Comparison of ENCODE assay signal across 14 cellular contexts in genomic region chr6:15653581-15653980, GRCh38. TPM values are rescaled to one million over a fixed set of nuclear protein-coding genes. Genes with fewer than 3 reads are reported as not detected.
DNase-seq lines count a peak whose midpoint lies in the region; ATAC-seq, FAIRE-seq and TF ChIP-seq lines count a peak whose summit lies in the region.
"Had no signal": no experiment of that assay in that cellular context is flagged by ENCODE, and none has a peak within 500 bp of the region (broad histone marks: within the 10 kb centered on the region; RNA-seq: fewer than 3 reads in every experiment).

No MANE protein-coding gene starts in this region.

- H3K9me3 Mint-ChIP-seq in activated CD8-positive, alpha-beta T cell treated with anti-CD3 and anti-CD28 coated beads for 36 hours = peaks cover 5% of the 10 kb centered on the region
- no peaks in the 10 kb centered on the region for H3K9me3 Mint-ChIP-seq in activated CD8-positive, alpha-beta T cell treated with anti-CD3 and anti-CD28 coated beads, Interleukin-2, amount 10 ng/mL, durations not matched to agents 7 days and 5 days (ENCODE audit: insufficient read depth)
- H3K9me3 Mint-ChIP-seq: activated CD4-positive, alpha-beta T cell treated with anti-CD3 and anti-CD28 coated beads, Interleukin-2, amount 10 ng/mL, durations not matched to agents 7 days and 5 days; activated naive CD4-positive, alpha-beta T cell treated with anti-CD3 and anti-CD28 coated beads, Interleukin-2, amount 50 U/mL, for 72 hours had no signal

- no peak overlapping the region for H3K27ac Mint-ChIP-seq in activated CD8-positive, alpha-beta T cell treated with anti-CD3 and anti-CD28 coated beads for 36 hours
- no peak overlapping the region for H3K27ac Mint-ChIP-seq in activated CD8-positive, alpha-beta T cell treated with anti-CD3 and anti-CD28 coated beads, Interleukin-2, amount 10 ng/mL, durations not matched to agents 7 days and 5 days
- H3K27ac Mint-ChIP-seq: activated CD4-positive, alpha-beta T cell treated with anti-CD3 and anti-CD28 coated beads, Interleukin-2, amount 10 ng/mL, durations not matched to agents 7 days and 5 days; activated naive CD4-positive, alpha-beta T cell treated with anti-CD3 and anti-CD28 coated beads, Interleukin-2, amount 50 U/mL, for 72 hours had no signal

- CTCF ChIA-PET in activated CD8-positive, alpha-beta T cell treated with anti-CD3 and anti-CD28 coated beads for 36 hours (lab: Charles Lee) = interaction anchor here (1.0 kb wide), 1 partner anchor 13 kb away, joined by 4 read pairs; no protein-coding TSS in a partner anchor
- CTCF ChIA-PET in activated CD8-positive, alpha-beta T cell treated with anti-CD3 and anti-CD28 coated beads, Interleukin-2, amount 10 ng/mL, durations not matched to agents 7 days and 5 days (lab: Charles Lee) = interaction anchor here (0.8 to 2.2 kb wide), 3 partner anchors 29 to 553 kb away, joined by 3 to 9 read pairs (median 3); no protein-coding TSS in a partner anchor

- H3K9me3 ChIP-seq in keratinocyte (ENCODE audit: control insufficient read depth, low read depth, low read length) = no peaks in the 10 kb centered on the region
- H3K9me3 ChIP-seq in spleen = peaks cover 0 to 3% (median 0%) of the 10 kb centered on the region in 8 donors

- H3K27me3 ChIP-seq in keratinocyte (ENCODE audit: control insufficient read depth, extremely low read depth, insufficient read depth, low read length) = no peaks in the 10 kb centered on the region
- no peaks in the 10 kb centered on the region for H3K27me3 ChIP-seq in spleen (replicated peaks in 1 of 7)

- DNase-seq in activated CD8-positive, alpha-beta T cell treated with anti-CD3 and anti-CD28 coated beads for 36 hours = no peak
- DNase-seq in activated CD8-positive, alpha-beta T cell treated with anti-CD3 and anti-CD28 coated beads, Interleukin-2, amount 10 ng/mL, durations not matched to agents 7 days and 5 days = no peak
- no peak for DNase-seq in keratinocyte (ENCODE audit: low read depth, low spot score)
- no peak for DNase-seq in A172 (ENCODE audit: low spot score)
- DNase-seq in NCI-H1436 treated with DMSO at 0.1 percent for 48 hours (lab: John Stamatoyannopoulos, UW) = no peak
- DNase-seq in spleen = no peak
- DNase-seq: activated CD4-positive, alpha-beta T cell treated with anti-CD3 and anti-CD28 coated beads, Interleukin-2, amount 10 ng/mL, durations not matched to agents 7 days and 5 days; NCI-H1417 treated with DMSO at 0.1 percent for 48 hours; stimulated activated CD4-positive, alpha-beta T cell treated with anti-CD3 and anti-CD28 coated beads, Interleukin-4, amount 100 ng/mL, for 4 hours had no signal

- peak; percentile 56 for ATAC-seq in activated CD8-positive, alpha-beta T cell treated with anti-CD3 and anti-CD28 coated beads for 36 hours
- no peak for ATAC-seq in activated CD8-positive, alpha-beta T cell treated with anti-CD3 and anti-CD28 coated beads, Interleukin-2, amount 10 ng/mL, durations not matched to agents 7 days and 5 days
- ATAC-seq in GM21515 (IDR thresholded peaks at IDR 0.05; ENCODE audit: unreplicated experiment) (peak; percentile 68), HG03280 (IDR thresholded peaks at IDR 0.05; ENCODE audit: unreplicated experiment) (peak; percentile 67)
- ATAC-seq: SK-N-SH treated with all-trans-retinoic acid at 6 μM for 48 hours had no signal

- H3K36me3 ChIP-seq in keratinocyte (ENCODE audit: control insufficient read depth in 2 of 2, extremely low read depth in 1 of 2, insufficient read depth in 2 of 2, low read length in 2 of 2) = no peaks in the 10 kb centered on the region
- H3K36me3 ChIP-seq in spleen = peaks cover 0 to 40% (median 19%) of the 10 kb centered on the region in 6 donors

- peaks cover 25% of the 10 kb centered on the region for H3K36me3 Mint-ChIP-seq in activated CD8-positive, alpha-beta T cell treated with anti-CD3 and anti-CD28 coated beads for 36 hours (ENCODE audit: low read depth)
- peaks cover 14% of the 10 kb centered on the region for H3K36me3 Mint-ChIP-seq in activated CD8-positive, alpha-beta T cell treated with anti-CD3 and anti-CD28 coated beads, Interleukin-2, amount 10 ng/mL, durations not matched to agents 7 days and 5 days (ENCODE audit: low read depth)

- no peaks in the 10 kb centered on the region for H3K27me3 Mint-ChIP-seq in activated CD8-positive, alpha-beta T cell treated with anti-CD3 and anti-CD28 coated beads for 36 hours
- H3K27me3 Mint-ChIP-seq in activated CD8-positive, alpha-beta T cell treated with anti-CD3 and anti-CD28 coated beads, Interleukin-2, amount 10 ng/mL, durations not matched to agents 7 days and 5 days (ENCODE audit: low read depth) = no peaks in the 10 kb centered on the region
- H3K27me3 Mint-ChIP-seq: activated CD4-positive, alpha-beta T cell treated with anti-CD3 and anti-CD28 coated beads, Interleukin-2, amount 10 ng/mL, durations not matched to agents 7 days and 5 days had no signal

- H3K4me1 Mint-ChIP-seq in activated CD8-positive, alpha-beta T cell treated with anti-CD3 and anti-CD28 coated beads for 36 hours (ENCODE audit: low read depth) = peaks cover 40% of the 10 kb centered on the region
- H3K4me1 Mint-ChIP-seq in activated CD8-positive, alpha-beta T cell treated with anti-CD3 and anti-CD28 coated beads, Interleukin-2, amount 10 ng/mL, durations not matched to agents 7 days and 5 days (ENCODE audit: low read depth) = peaks cover 10% of the 10 kb centered on the region

- TF ChIP-seq CTCF in activated CD8-positive, alpha-beta T cell treated with anti-CD3 and anti-CD28 coated beads for 36 hours (IDR thresholded peaks at IDR 0.05) = no peak
- TF ChIP-seq CTCF in keratinocyte (optimal IDR thresholded peaks at IDR 0.05 in 1 of 3, IDR thresholded peaks at IDR 0.05 in 1 of 3, conservative IDR thresholded peaks at IDR 0.05 in 1 of 3; ENCODE audit: extremely low read depth in 1 of 3, insufficient read depth in 2 of 3, low read length in 3 of 3) (no peak), spleen (IDR thresholded peaks at IDR 0.05 in 8 of 11, conservative IDR thresholded peaks at IDR 0.05 in 3 of 11) (no peak)

- no peak for TF ChIP-seq POLR2A in spleen (IDR thresholded peaks at IDR 0.05)

- H3K4me3 ChIP-seq in keratinocyte (ENCODE audit: control insufficient read depth in 2 of 3, extremely low read depth in 1 of 3, insufficient read depth in 2 of 3, low read depth in 1 of 3, low read length in 3 of 3) = no peak overlapping the region
- H3K4me3 ChIP-seq in spleen = no peak overlapping the region

- H3K9me1 ChIP-seq in keratinocyte (ENCODE audit: control insufficient read depth, extremely low read depth, insufficient read depth, low read length) = no peaks in the 10 kb centered on the region

- H2AFZ ChIP-seq in keratinocyte (ENCODE audit: control insufficient read depth, low read length) = no peak overlapping the region

- H3K4me2 ChIP-seq in keratinocyte (ENCODE audit: control insufficient read depth, extremely low read depth, insufficient read depth, low read depth, low read length) = no peak overlapping the region

- peak; percentile 34 for FAIRE-seq in keratinocyte (lab: Jason Lieb, UNC)
- FAIRE-seq: A204.1 had no signal

- POLR2A ChIA-PET in activated CD8-positive, alpha-beta T cell treated with anti-CD3 and anti-CD28 coated beads for 36 hours (lab: Charles Lee) = interaction anchor here (1.7 kb wide), 1 partner anchor 8 kb away, joined by 7 read pairs; no protein-coding TSS in a partner anchor
- POLR2A ChIA-PET in activated CD8-positive, alpha-beta T cell treated with anti-CD3 and anti-CD28 coated beads, Interleukin-2, amount 10 ng/mL, durations not matched to agents 7 days and 5 days (lab: Charles Lee) = interaction anchor here (2.7 kb wide), 1 partner anchor 9 kb away, joined by 9 read pairs; the partner anchor contains the start of gene DTNBP1

- no peak overlapping the region for H3K27ac ChIP-seq in keratinocyte (ENCODE audit: control insufficient read depth, insufficient read depth, low read length)
- no peak overlapping the region for H3K27ac ChIP-seq in spleen

- no peaks in the 10 kb centered on the region for H3K79me2 ChIP-seq in keratinocyte (ENCODE audit: control insufficient read depth, insufficient read depth, low read length)

- H4K20me1 ChIP-seq in keratinocyte (ENCODE audit: control insufficient read depth, extremely low read depth, insufficient read depth, low read length) = no peaks in the 10 kb centered on the region

- intact Hi-C loops in activated CD8-positive, alpha-beta T cell treated with anti-CD3 and anti-CD28 coated beads for 36 hours (cut with micrococcal nuclease) = no loop called here
- intact Hi-C loops in spleen (cut with DNase I; ENCODE audit: low total_unique reads) = no loop called here

- no peak overlapping the region for H3K9ac ChIP-seq in keratinocyte (ENCODE audit: control insufficient read depth, extremely low read depth, insufficient read depth, low read length)

- H3K4me3 Mint-ChIP-seq in activated CD8-positive, alpha-beta T cell treated with anti-CD3 and anti-CD28 coated beads for 36 hours = no peak overlapping the region
- no peak overlapping the region for H3K4me3 Mint-ChIP-seq in activated CD8-positive, alpha-beta T cell treated with anti-CD3 and anti-CD28 coated beads, Interleukin-2, amount 10 ng/mL, durations not matched to agents 7 days and 5 days
- H3K4me3 Mint-ChIP-seq: activated CD4-positive, alpha-beta T cell treated with anti-CD3 and anti-CD28 coated beads, Interleukin-2, amount 10 ng/mL, durations not matched to agents 7 days and 5 days had no signal

- dilution Hi-C loops in keratinocyte (cut with MboI; ENCODE audit: extremely low pct_ligation_motif_present, low sequenced_read_pairs) = no loop called here

- H3K4me1 ChIP-seq in keratinocyte (ENCODE audit: control insufficient read depth, extremely low read depth, insufficient read depth, low read length) = no peaks in the 10 kb centered on the region
- H3K4me1 ChIP-seq in spleen = peaks cover 0 to 63% (median 27%) of the 10 kb centered on the region in 6 donors

RNA-seq across cellular contexts. Expression of gene DTNBP1, which starts 9.2 kb away (rescaled TPM):
- 10 to 100 TPM; 12.6 to 14.6 TPM for total RNA-seq in activated CD8-positive, alpha-beta T cell treated with anti-CD3 and anti-CD28 coated beads for 36 hours
- 10 to 100 TPM; 17.7 to 19.0 TPM for total RNA-seq in activated CD8-positive, alpha-beta T cell treated with anti-CD3 and anti-CD28 coated beads, Interleukin-2, amount 10 ng/mL, durations not matched to agents 7 days and 5 days
- polyA plus RNA-seq in keratinocyte = 11.2 to 17.9 TPM (median 11.5 TPM) in 3 replicates
- polyA plus RNA-seq in keratinocyte (2011; ENCODE audit: low read depth) = 18.8 TPM
- 11.6 and 14.4 TPM in 2 replicates for polyA plus RNA-seq in keratinocyte (2011; cell fraction: cytosol; rRNA removed)
- 14.8 and 17.4 TPM in 2 replicates for polyA plus RNA-seq in keratinocyte (2011; cell fraction: nucleus; rRNA removed)
- 8.9 and 12.4 TPM in 2 replicates for polyA plus RNA-seq in keratinocyte (2012; ENCODE audit: low replicate concordance)
- polyA minus RNA-seq in keratinocyte = 10.3 to 13.6 TPM (median 10.9 TPM) in 3 replicates
- 6.7 TPM for polyA minus RNA-seq in keratinocyte (2011; cell fraction: cytosol; rRNA and poly(A)+ RNA removed)
- 3.2 and 8.8 TPM in 2 replicates for polyA minus RNA-seq in keratinocyte (2011; cell fraction: nucleus; rRNA and poly(A)+ RNA removed)
- 1.6 and 12.4 TPM in 2 replicates for total RNA-seq in A172 (2014; rRNA removed; shearing (Covaris generic))
- 10 to 100 TPM; 14.2 to 38.2 (median 35.3) TPM for total RNA-seq in spleen
- 10 to 100 TPM; 21.1 to 42.2 (median 29.3) TPM for polyA plus RNA-seq in spleen
